ENCODE assay signal across 12 cellular contexts in genomic region chr7:7681936-7682329, GRCh38. TPM values are rescaled to one million over a fixed set of nuclear protein-coding genes. Genes with fewer than 3 reads are reported as not detected.
DNase-seq lines count a peak whose midpoint lies in the region; ATAC-seq and TF ChIP-seq lines count a peak whose summit lies in the region.
"Had no signal": no experiment of that assay in that cellular context is flagged by ENCODE, and none has a peak within 500 bp of the region (broad histone marks: within the 10 kb centered on the region; RNA-seq: fewer than 3 reads in every experiment).

No MANE protein-coding gene starts in this region.

- H3K27ac ChIP-seq in mammary epithelial cell (ENCODE audit: insufficient read depth, low read depth, low read length) (no peak overlapping the region), A673 (ENCODE audit: low read depth, low read length, poor library complexity, severe bottlenecking) (no peak overlapping the region)
- no peak overlapping the region for H3K27ac ChIP-seq in effector memory CD4-positive, alpha-beta T cell (ENCODE audit: insufficient read depth, low read length, poor library complexity, severe bottlenecking)
- H3K27ac ChIP-seq: A549 had no signal

- H3K4me3 ChIP-seq in mammary epithelial cell (replicated peaks in 1 of 3; ENCODE audit: insufficient read depth in 1 of 3, low read depth in 2 of 3, low read length in 3 of 3) (no peak overlapping the region), A673 (ENCODE audit: low read depth, low read length, poor library complexity, severe bottlenecking) (no peak overlapping the region)
- no peak overlapping the region for H3K4me3 ChIP-seq in effector memory CD4-positive, alpha-beta T cell (ENCODE audit: insufficient read depth, low read depth, low read length, poor library complexity, severe bottlenecking)
- H3K4me3 ChIP-seq: A549, transverse colon had no signal

- no peak overlapping the region for H2AFZ ChIP-seq in mammary epithelial cell (ENCODE audit: low read depth, low read length)

- no peak overlapping the region for H3K9ac ChIP-seq in mammary epithelial cell (ENCODE audit: insufficient read depth, low read length)

- POLR2A ChIA-PET in A673 (lab: Charles Lee; ENCODE audit: low non-redundant PET) = no interaction called here

- in situ Hi-C loops in mammary epithelial cell (cut with MboI; ENCODE audit: low sequenced_read_pairs in 2 of 2) = loop anchor here in 1 of 2 donors (10.0 kb wide), 1 partner anchor 83 kb away; no protein-coding TSS in a partner anchor

- no peak for TF ChIP-seq CTCF in mammary epithelial cell (conservative IDR thresholded peaks at IDR 0.05 in 1 of 2, IDR thresholded peaks at IDR 0.05 in 1 of 2; ENCODE audit: extremely low read depth in 1 of 2, insufficient read depth in 1 of 2, low read depth in 1 of 2, low read length in 2 of 2)
- no peak for TF ChIP-seq CTCF in A673 (conservative IDR thresholded peaks at IDR 0.05; ENCODE audit: low read depth, low read length)

- H3K9me3 ChIP-seq in mammary epithelial cell (replicated peaks; ENCODE audit: insufficient read depth, low read length) (no peaks in the 10 kb centered on the region), A673 (ENCODE audit: low read depth, low read length, poor library complexity, severe bottlenecking) (no peaks in the 10 kb centered on the region)
- no peaks in the 10 kb centered on the region for H3K9me3 ChIP-seq in effector memory CD4-positive, alpha-beta T cell (ENCODE audit: control insufficient read depth, low read length)
- H3K9me3 ChIP-seq: A549, transverse colon had no signal

- CTCF ChIA-PET in mammary epithelial cell (lab: Charles Lee; ENCODE audit: low non-redundant PET) (interaction anchor here (0.6 to 1.3 kb wide), 2 partner anchors 354 to 410 kb away, joined by 3 to 4 read pairs; no protein-coding TSS in a partner anchor), A673 (lab: Charles Lee) (interaction anchor here (0.6 to 1.5 kb wide), 6 partner anchors 79 to 535 kb away, joined by 3 to 10 read pairs (median 5); no protein-coding TSS in a partner anchor)

- H3K27me3 ChIP-seq in mammary epithelial cell (ENCODE audit: insufficient read depth, low read length) (no peaks in the 10 kb centered on the region), A673 (replicated peaks; ENCODE audit: insufficient read depth, low read depth, low read length, poor library complexity) (no peaks in the 10 kb centered on the region)
- no peaks in the 10 kb centered on the region for H3K27me3 ChIP-seq in effector memory CD4-positive, alpha-beta T cell (replicated peaks; ENCODE audit: control insufficient read depth, insufficient read depth, low read length, poor library complexity, severe bottlenecking)
- H3K27me3 ChIP-seq: transverse colon had no signal

- H3K79me2 ChIP-seq in mammary epithelial cell (ENCODE audit: insufficient read depth, low read length) = peaks cover 5% of the 10 kb centered on the region

- BruUV-seq in mammary epithelial cell (replicated peaks; lab: Mats Ljungman, UMichigan) (no TSS peak), A673 (replicated peaks; lab: Mats Ljungman, UMichigan) (no TSS peak)

- no peaks in the 10 kb centered on the region for H3K27me3 Mint-ChIP-seq in stimulated activated memory B cell treated with anti-CD40 and anti-IgM and Interleukin-4, amounts not matched to agents 10 μg/mL and 1 μg/mL and 100 μg/mL, for 72 hours
- H3K27me3 Mint-ChIP-seq: IgD-negative memory B cell had no signal

- H3K4me2 ChIP-seq in mammary epithelial cell (ENCODE audit: insufficient read depth, low read depth, low read length) = peak overlapping the region; percentile 62

- H3K36me3 ChIP-seq in mammary epithelial cell (ENCODE audit: insufficient read depth, low read length) = no peaks in the 10 kb centered on the region
- H3K36me3 ChIP-seq in A673 (ENCODE audit: insufficient read depth, low read length, poor library complexity, severe bottlenecking) = no peaks in the 10 kb centered on the region
- no peaks in the 10 kb centered on the region for H3K36me3 ChIP-seq in effector memory CD4-positive, alpha-beta T cell (ENCODE audit: control insufficient read depth, insufficient read depth, low read length)
- H3K36me3 ChIP-seq: transverse colon had no signal

- ATAC-seq in stimulated activated memory B cell treated with anti-CD40 and anti-IgM and Interleukin-4, amounts not matched to agents 10 μg/mL and 1 μg/mL and 100 μg/mL, for 72 hours = no peak
- ATAC-seq in HG03135 (IDR thresholded peaks at IDR 0.05; ENCODE audit: unreplicated experiment) = no peak

- peak; percentile 45 for DNase-seq in NCI-H146 treated with DMSO at 0.1 percent for 48 hours (lab: John Stamatoyannopoulos, UW; ENCODE audit: unreplicated experiment)
- DNase-seq in NCI-H146 (lab: John Stamatoyannopoulos, UW) = no peak
- peak; percentile 38 for DNase-seq in NCI-H69 (lab: John Stamatoyannopoulos, UW)
- no peak for DNase-seq in mammary epithelial cell
- DNase-seq in A673 (ENCODE audit: low spot score) = no peak
- DNase-seq in effector memory CD4-positive, alpha-beta T cell = no peak
- DNase-seq: occipital lobe had no signal

- peaks cover 11% of the 10 kb centered on the region for H3K36me3 Mint-ChIP-seq in stimulated activated memory B cell treated with anti-CD40 and anti-IgM and Interleukin-4, amounts not matched to agents 10 μg/mL and 1 μg/mL and 100 μg/mL, for 72 hours

- no peak overlapping the region for H3K4me3 Mint-ChIP-seq in stimulated activated memory B cell treated with anti-CD40 and anti-IgM and Interleukin-4, amounts not matched to agents 10 μg/mL and 1 μg/mL and 100 μg/mL, for 72 hours
- H3K4me3 Mint-ChIP-seq: IgD-negative memory B cell had no signal

- H4K20me1 ChIP-seq in mammary epithelial cell (ENCODE audit: insufficient read depth, low read length) = no peaks in the 10 kb centered on the region

- H3K4me1 ChIP-seq in mammary epithelial cell (ENCODE audit: insufficient read depth, low read length) = peaks cover 5% of the 10 kb centered on the region
- H3K4me1 ChIP-seq in A673 (ENCODE audit: insufficient read depth, low read length, poor library complexity, severe bottlenecking) = no peaks in the 10 kb centered on the region
- peaks cover 3% of the 10 kb centered on the region for H3K4me1 ChIP-seq in effector memory CD4-positive, alpha-beta T cell (ENCODE audit: control insufficient read depth, insufficient read depth, low read length, poor library complexity, severe bottlenecking)

- H3K9me3 Mint-ChIP-seq in stimulated activated memory B cell treated with anti-CD40 and anti-IgM and Interleukin-4, amounts not matched to agents 10 μg/mL and 1 μg/mL and 100 μg/mL, for 72 hours = peaks cover 4% of the 10 kb centered on the region

- intact Hi-C loops in mammary epithelial cell (cut with micrococcal nuclease) = loop anchor here (1.0 to 5.0 kb wide), 5 partner anchors 79 to 535 kb away; partner anchors contain the start of gene GLCCI1
- intact Hi-C loops in A673 (cut with micrococcal nuclease; ENCODE audit: unreplicated experiment) = loop anchor here (1.0 to 10.0 kb wide), 5 partner anchors 79 to 615 kb away; partner anchors contain the start of gene GLCCI1

- dilution Hi-C loops in mammary epithelial cell (cut with HindIII; ENCODE audit: low sequenced_read_pairs) = no loop called here

- peak overlapping the region; percentile 50 for H3K27ac Mint-ChIP-seq in stimulated activated memory B cell treated with anti-CD40 and anti-IgM and Interleukin-4, amounts not matched to agents 10 μg/mL and 1 μg/mL and 100 μg/mL, for 72 hours
- H3K27ac Mint-ChIP-seq: IgD-negative memory B cell had no signal

- H3K4me1 Mint-ChIP-seq in stimulated activated memory B cell treated with anti-CD40 and anti-IgM and Interleukin-4, amounts not matched to agents 10 μg/mL and 1 μg/mL and 100 μg/mL, for 72 hours = peaks cover 26% of the 10 kb centered on the region

RNA-seq across cellular contexts. Expression of gene RPA3, which starts 36.5 kb away (rescaled TPM):
- total RNA-seq in mammary epithelial cell (10 to 100 TPM; 14.3 to 47.9 TPM), A673 (2021) (61.4 and 72.8 TPM in 2 replicates)
- polyA plus RNA-seq in mammary epithelial cell = 40.1 TPM
- polyA minus RNA-seq in mammary epithelial cell = 14.2 TPM

RNA-seq across cellular contexts. Expression of gene UMAD1, which starts 41.4 kb away (rescaled TPM):
- 10 to 100 TPM; 12.0 to 12.7 TPM for total RNA-seq in mammary epithelial cell
- polyA plus RNA-seq in mammary epithelial cell = 11.5 TPM
- 3.1 TPM for polyA minus RNA-seq in mammary epithelial cell
- total RNA-seq in A673 (2021) = 13.3 and 13.5 TPM in 2 replicates

Comparison
In these comparisons a context has a peak if more than half of its experiments do, and no peak if none do; other contexts are left out.
1. DNase-seq: peak in NCI-H146 treated with DMSO at 0.1 percent for 48 hours (single experiment) and NCI-H69 (single experiment); none in NCI-H146 (single experiment), mammary epithelial cell (single experiment), A673 (single experiment) and effector memory CD4-positive, alpha-beta T cell (0 of 3).